In genomic region chr2:226673314-226673723, GRCh38 we compare ENCODE assay signal across 10 cellular contexts.
DNase-seq lines count a peak whose midpoint lies in the region; TF ChIP-seq lines count a peak whose summit lies in the region.
"Had no signal": no experiment of that assay in that cellular context is flagged by ENCODE, and none has a peak within 500 bp of the region (broad histone marks: within the 10 kb centered on the region; RNA-seq: fewer than 3 reads in every experiment).

No MANE protein-coding gene starts in this region.

- CTCF ChIA-PET in CD8-positive, alpha-beta memory T cell (lab: Charles Lee): no interaction called here

- H3K36me3 Mint-ChIP-seq in CD8-positive, alpha-beta memory T cell: no peaks in the 10 kb centered on the region
- no peaks in the 10 kb centered on the region for H3K36me3 Mint-ChIP-seq in immature natural killer cell

- peaks cover 0 to 7% (median 5%) of the 10 kb centered on the region in 3 donors for H3K4me1 Mint-ChIP-seq in CD8-positive, alpha-beta memory T cell
- no peaks in the 10 kb centered on the region for H3K4me1 Mint-ChIP-seq in immature natural killer cell

- H3K27me3 Mint-ChIP-seq in CD8-positive, alpha-beta memory T cell: peaks cover 9 to 64% of the 10 kb centered on the region in 2 donors
- peaks cover 0 to 12% (median 3%) of the 10 kb centered on the region in 3 donors for H3K27me3 Mint-ChIP-seq in immature natural killer cell (ENCODE audit: low read depth in 3 of 3)

- H3K27me3 ChIP-seq in ACC112 (ENCODE audit: insufficient read depth, low read length) (no peaks in the 10 kb centered on the region), adipocyte (replicated peaks; ENCODE audit: control insufficient read depth, insufficient read depth, low read length) (no peaks in the 10 kb centered on the region)
- no peaks in the 10 kb centered on the region for H3K27me3 ChIP-seq in CD8-positive, alpha-beta memory T cell (ENCODE audit: insufficient read depth, low read length, poor library complexity, severe bottlenecking)

- no peak overlapping the region for H3K9ac ChIP-seq in adipocyte (ENCODE audit: low read length)

- peak overlapping the region; percentile 44; the same call in 1 of the 2 replicates for H3K4me3 ChIP-seq in ACC112 (ENCODE audit: low read depth, low read length)
- H3K4me3 ChIP-seq in adipocyte (ENCODE audit: low read length): peak overlapping the region; percentile 21
- H3K4me3 ChIP-seq in CD8-positive, alpha-beta memory T cell (ENCODE audit: low read length): no peak overlapping the region

- DNase-seq in HS-27A (ENCODE audit: low read depth) (peak; percentile 81), adipocyte (ENCODE audit: low read depth) (peak; percentile 85), iris pigment epithelial cell (ENCODE audit: low read depth) (peak; percentile 95), GM20000 (ENCODE audit: low spot score) (no peak), immature natural killer cell (no peak)
- DNase-seq in CD8-positive, alpha-beta memory T cell: no peak
- no peak for DNase-seq in stimulated activated CD4-positive, alpha-beta T cell treated with anti-CD3 and anti-CD28 coated beads, Interleukin-1b, Interleukin-23, amount 100 ng/mL, for 48 hours
- DNase-seq: activated CD4-positive, alpha-beta T cell treated with anti-CD3 and anti-CD28 coated beads for 1 hour; NCI-H2227 treated with DMSO at 0.1 percent for 48 hours had no signal

- H3K27ac Mint-ChIP-seq in CD8-positive, alpha-beta memory T cell: no peak overlapping the region
- H3K27ac Mint-ChIP-seq in immature natural killer cell: no peak overlapping the region

- H3K4me1 ChIP-seq in ACC112 (ENCODE audit: control insufficient read depth, insufficient read depth, low read length, unreplicated experiment): peaks cover 30% of the 10 kb centered on the region
- peaks cover 46% of the 10 kb centered on the region for H3K4me1 ChIP-seq in adipocyte (ENCODE audit: control insufficient read depth, insufficient read depth, low read length)
- no peaks in the 10 kb centered on the region for H3K4me1 ChIP-seq in CD8-positive, alpha-beta memory T cell (ENCODE audit: insufficient read depth, low read length)

- peaks cover 0 to 3% (median 0%) of the 10 kb centered on the region in 5 donors for H3K9me3 Mint-ChIP-seq in CD8-positive, alpha-beta memory T cell
- peaks cover 0 to 5% (median 0%) of the 10 kb centered on the region in 6 donors for H3K9me3 Mint-ChIP-seq in immature natural killer cell

- H3K27ac ChIP-seq in ACC112 (ENCODE audit: low read depth, low read length): peak overlapping the region; percentile 64
- H3K27ac ChIP-seq in CD8-positive, alpha-beta memory T cell (ENCODE audit: low read depth, low read length): no peak overlapping the region

- TF ChIP-seq CTCF in GM20000 (IDR thresholded peaks at IDR 0.05; ENCODE audit: extremely low read depth, missing control alignments): no peak

- no peaks in the 10 kb centered on the region for H3K79me2 ChIP-seq in ACC112 (ENCODE audit: control insufficient read depth, insufficient read depth, low read length, unreplicated experiment)

- POLR2A ChIA-PET in CD8-positive, alpha-beta memory T cell (lab: Charles Lee): no interaction called here

- H3K36me3 ChIP-seq in ACC112 (ENCODE audit: insufficient read depth, low read length) (no peaks in the 10 kb centered on the region), adipocyte (ENCODE audit: control insufficient read depth, insufficient read depth, low read length, severe bottlenecking) (no peaks in the 10 kb centered on the region)
- H3K36me3 ChIP-seq in CD8-positive, alpha-beta memory T cell (ENCODE audit: insufficient read depth, low read length): no peaks in the 10 kb centered on the region

- no peak overlapping the region for H3K4me3 Mint-ChIP-seq in CD8-positive, alpha-beta memory T cell
- no peak overlapping the region for H3K4me3 Mint-ChIP-seq in immature natural killer cell

- H2AFZ ChIP-seq in ACC112 (ENCODE audit: low read length, unreplicated experiment): peak overlapping the region; percentile 59

- no peaks in the 10 kb centered on the region for H3K9me3 ChIP-seq in adipocyte (ENCODE audit: control insufficient read depth, low read length)
- H3K9me3 ChIP-seq in CD8-positive, alpha-beta memory T cell (ENCODE audit: low read length): no peaks in the 10 kb centered on the region

Comparison
In these comparisons a context has a peak if more than half of its experiments do, and no peak if none do; other contexts are left out.
1. DNase-seq: peak in HS-27A (single experiment), adipocyte (single experiment) and iris pigment epithelial cell (single experiment); none in CD8-positive, alpha-beta memory T cell (0 of 5), stimulated activated CD4-positive, alpha-beta T cell treated with anti-CD3 and anti-CD28 coated beads, Interleukin-1b, Interleukin-23, amount 100 ng/mL, for 48 hours (single experiment), GM20000 (single experiment) and immature natural killer cell (0 of 3).